ENCODE assay signal across 18 cellular contexts in genomic region chr5:172499287-172499686, GRCh38. TPM values are rescaled to one million over a fixed set of nuclear protein-coding genes. Genes with fewer than 3 reads are reported as not detected.
A peak's percentile ranks its signal among the peaks of the same experiment; 100 is the strongest.
DNase-seq lines count a peak whose midpoint lies in the region; ATAC-seq and TF ChIP-seq lines count a peak whose summit lies in the region.
"Had no signal": no experiment of that assay in that cellular context is flagged by ENCODE, and none has a peak within 500 bp of the region (broad histone marks: within the 10 kb centered on the region; RNA-seq: fewer than 3 reads in every experiment).

No MANE protein-coding gene starts in this region.

- TF ChIP-seq CTCF in right atrium auricular region (IDR thresholded peaks at IDR 0.05) (no peak), colonic mucosa (IDR thresholded peaks at IDR 0.05) (no peak), osteocyte (IDR thresholded peaks at IDR 0.05) (no peak), vagina (IDR thresholded peaks at IDR 0.05) (no peak), neural progenitor cell (IDR thresholded peaks at IDR 0.05) (no peak)

- no peaks in the 10 kb centered on the region for H4K20me1 ChIP-seq in neural progenitor cell (ENCODE audit: low read depth)
- H4K20me1 ChIP-seq: BLaER1 treated with 17β-estradiol and CSF1 and Interleukin-3, amounts not matched to agents 10 nM and 100 nM had no signal

- H3K27me3 ChIP-seq in right atrium auricular region (no peaks in the 10 kb centered on the region), colonic mucosa (no peaks in the 10 kb centered on the region), vagina (no peaks in the 10 kb centered on the region), neural progenitor cell (no peaks in the 10 kb centered on the region)

- DNase-seq in right atrium auricular region (ENCODE audit: low spot score) (peak; percentile 38), Right ventricle myocardium superior (no peak), colonic mucosa (peak; percentile 4), osteocyte (ENCODE audit: extremely low spot score, unreplicated experiment) (peak; percentile 56), vagina (ENCODE audit: extremely low spot score in 2 of 2) (peak; percentile 40 to 42), neural progenitor cell (ENCODE audit: low spot score) (no peak), SKM-1 treated with dmso at 0.1 percent for 144 hours (lab: John Stamatoyannopoulos, UW; ENCODE audit: unreplicated experiment) (no peak)
- DNase-seq: CD8-positive, alpha-beta memory T cell; DMS53; EL; NCI-H1417; NCI-H187; NCI-H2107; NCI-H510A; NCI-H748 treated with DMSO at 0.1 percent for 48 hours; SHP77 had no signal

- H3K9me3 Mint-ChIP-seq in osteocyte (ENCODE audit: unreplicated experiment) (no peaks in the 10 kb centered on the region), neural progenitor cell (no peaks in the 10 kb centered on the region)

- H3K36me3 Mint-ChIP-seq in osteocyte (ENCODE audit: unreplicated experiment) (no peaks in the 10 kb centered on the region), neural progenitor cell (no peaks in the 10 kb centered on the region)
- H3K36me3 Mint-ChIP-seq: CD8-positive, alpha-beta memory T cell had no signal

- TF ChIP-seq POLR2A in vagina (IDR thresholded peaks at IDR 0.05), result no peak

- no peak overlapping the region for H3K4me3 Mint-ChIP-seq in osteocyte (ENCODE audit: unreplicated experiment)
- no peak overlapping the region for H3K4me3 Mint-ChIP-seq in neural progenitor cell
- H3K4me3 Mint-ChIP-seq: CD8-positive, alpha-beta memory T cell had no signal

- H3K4me2 ChIP-seq in neural progenitor cell, result no peak overlapping the region
- H3K4me2 ChIP-seq: BLaER1 treated with 17β-estradiol and CSF1 and Interleukin-3, amounts not matched to agents 10 nM and 100 nM; KMS-11 had no signal

- intact Hi-C loops in Right ventricle myocardium superior (cut with DNase I) (no loop called here), colonic mucosa (cut with DNase I) (no loop called here), vagina (cut with DNase I) (no loop called here)

- no peak overlapping the region for H2AFZ ChIP-seq in neural progenitor cell (replicated peaks)

- H3K79me2 ChIP-seq in neural progenitor cell (ENCODE audit: low read depth), result no peaks in the 10 kb centered on the region

- H3K4me1 Mint-ChIP-seq in osteocyte (ENCODE audit: unreplicated experiment) (no peaks in the 10 kb centered on the region), neural progenitor cell (peaks cover 5% of the 10 kb centered on the region)
- H3K4me1 Mint-ChIP-seq: CD8-positive, alpha-beta memory T cell had no signal

- ATAC-seq in Right ventricle myocardium superior (ENCODE audit: poor library complexity), result no peak

- H3K9me3 ChIP-seq in right atrium auricular region (no peaks in the 10 kb centered on the region), colonic mucosa (no peaks in the 10 kb centered on the region), vagina (no peaks in the 10 kb centered on the region), neural progenitor cell (ENCODE audit: low read depth) (no peaks in the 10 kb centered on the region)

- H3K4me1 ChIP-seq in right atrium auricular region, result peaks cover 0 to 25% of the 10 kb centered on the region in 2 donors
- H3K4me1 ChIP-seq in colonic mucosa, result peaks cover 6% of the 10 kb centered on the region
- H3K4me1 ChIP-seq in vagina, result peaks cover 5% of the 10 kb centered on the region
- no peaks in the 10 kb centered on the region for H3K4me1 ChIP-seq in neural progenitor cell

- H3K9ac ChIP-seq in colonic mucosa (ENCODE audit: low read depth in 2 of 2, low read length in 2 of 2), result no peak overlapping the region
- no peak overlapping the region for H3K9ac ChIP-seq in neural progenitor cell
- H3K9ac ChIP-seq: BLaER1 treated with 17β-estradiol and CSF1 and Interleukin-3, amounts not matched to agents 10 nM and 100 nM; KMS-11 had no signal

- H3K27ac ChIP-seq in right atrium auricular region (no peak overlapping the region), colonic mucosa (no peak overlapping the region), vagina (no peak overlapping the region), neural progenitor cell (no peak overlapping the region)
- H3K27ac ChIP-seq: BLaER1 treated with 17β-estradiol and CSF1 and Interleukin-3, amounts not matched to agents 10 nM and 100 nM; KMS-11 had no signal

- H3K36me3 ChIP-seq in right atrium auricular region (no peaks in the 10 kb centered on the region), colonic mucosa (no peaks in the 10 kb centered on the region), vagina (no peaks in the 10 kb centered on the region), neural progenitor cell (no peaks in the 10 kb centered on the region)
- H3K36me3 ChIP-seq: BLaER1 treated with 17β-estradiol and CSF1 and Interleukin-3, amounts not matched to agents 10 nM and 100 nM had no signal

- peaks cover 38% of the 10 kb centered on the region for H3K27me3 Mint-ChIP-seq in osteocyte (ENCODE audit: unreplicated experiment)
- H3K27me3 Mint-ChIP-seq in neural progenitor cell (ENCODE audit: insufficient read depth, low read depth), result peaks cover 18% of the 10 kb centered on the region

- H3K27ac Mint-ChIP-seq in osteocyte (ENCODE audit: unreplicated experiment) (no peak overlapping the region), neural progenitor cell (no peak overlapping the region)

- H3F3A ChIP-seq in neural progenitor cell (ENCODE audit: low read depth), result no peaks in the 10 kb centered on the region

- H3K4me3 ChIP-seq in right atrium auricular region (no peak overlapping the region), colonic mucosa (no peak overlapping the region), vagina (no peak overlapping the region), neural progenitor cell (no peak overlapping the region)
- H3K4me3 ChIP-seq: BLaER1 treated with 17β-estradiol and CSF1 and Interleukin-3, amounts not matched to agents 10 nM and 100 nM had no signal

RNA-seq across cellular contexts. Expression of gene SH3PXD2B, which starts 45.0 kb away (rescaled TPM):
- total RNA-seq in right atrium auricular region (10 to 100 TPM in 1 of 2 donors, 1 to 10 TPM in 1; 7.2 to 13.9 TPM), Right ventricle myocardium superior (5.3 TPM), colonic mucosa (10 to 100 TPM; 12.2 to 13.2 TPM), osteocyte (114 and 125 TPM in 2 replicates), vagina (30.9 TPM), neural progenitor cell (ENCODE audit: low replicate concordance) (27.3 and 46.3 TPM in 2 replicates)

Comparison
In these comparisons a context has a peak if more than half of its experiments do, and no peak if none do; other contexts are left out.
1. DNase-seq: peak in right atrium auricular region (single experiment), colonic mucosa (single experiment), osteocyte (single experiment) and vagina (2 of 2); none in Right ventricle myocardium superior (single experiment), neural progenitor cell (single experiment) and SKM-1 treated with dmso at 0.1 percent for 144 hours (single experiment).